In genomic region chr2:40488927-40489677, GRCh38 we compare ENCODE assay signal across 8 cellular contexts. TPM values are rescaled to one million over a fixed set of nuclear protein-coding genes. Genes with fewer than 3 reads are reported as not detected.
A peak's percentile ranks its signal among the peaks of the same experiment; 100 is the strongest.
DNase-seq lines count a peak whose midpoint lies in the region; ATAC-seq, FAIRE-seq and TF ChIP-seq lines count a peak whose summit lies in the region.

No MANE protein-coding gene starts in this region.

- no peaks in the 10 kb centered on the region for H3K36me3 Mint-ChIP-seq in activated B cell treated with CpG ODN at 0.5 μM for 24 hours (ENCODE audit: low read depth)

- no peaks in the 10 kb centered on the region for H3K27me3 Mint-ChIP-seq in activated B cell treated with CpG ODN at 0.5 μM for 24 hours

- H3K27ac Mint-ChIP-seq in activated B cell treated with CpG ODN at 0.5 μM for 24 hours: no peak overlapping the region

- peaks cover 10 to 17% of the 10 kb centered on the region in 2 donors for H3K4me1 ChIP-seq in kidney (ENCODE audit: control insufficient read depth in 1 of 2, insufficient read depth in 1 of 2, low read depth in 1 of 2, low read length in 2 of 2)
- peaks cover 0 to 14% (median 5%) of the 10 kb centered on the region in 4 donors for H3K4me1 ChIP-seq in tibial artery

- CTCF ChIA-PET in activated B cell treated with CpG ODN at 0.5 μM for 24 hours (lab: Charles Lee): interaction anchor here (0.6 kb wide), 1 partner anchor 567 kb away, joined by 3 read pairs; no protein-coding TSS in a partner anchor

- peak overlapping the region; percentile 3 to 29 for H3K9ac ChIP-seq in kidney (ENCODE audit: low read length in 2 of 2)

- H3K4me3 Mint-ChIP-seq in activated B cell treated with CpG ODN at 0.5 μM for 24 hours: peak overlapping the region; percentile 16

- H3K4me3 ChIP-seq in kidney (ENCODE audit: low read length in 2 of 2) (peak overlapping the region; percentile 57 to 92), tibial artery (peak overlapping the region; percentile 48 to 57)

- H3K36me3 ChIP-seq in kidney (ENCODE audit: control insufficient read depth in 1 of 2, insufficient read depth in 2 of 2, low read length in 2 of 2): no peaks in the 10 kb centered on the region
- H3K36me3 ChIP-seq in tibial artery: no peaks in the 10 kb centered on the region

- H3K9me3 ChIP-seq in kidney (ENCODE audit: control insufficient read depth in 1 of 2, low read length in 2 of 2) (no peaks in the 10 kb centered on the region), tibial artery (no peaks in the 10 kb centered on the region)

- H3K27ac ChIP-seq in kidney (ENCODE audit: low read depth in 2 of 2, low read length in 2 of 2) (peak overlapping the region in 1 of 2 donors; percentile 51), tibial artery (peak overlapping the region; percentile 66 to 76)

- peaks cover 7% of the 10 kb centered on the region for H3K4me1 Mint-ChIP-seq in activated B cell treated with CpG ODN at 0.5 μM for 24 hours

- no peak for ATAC-seq in activated B cell treated with CpG ODN at 0.5 μM for 24 hours (ENCODE audit: low read depth)

- intact Hi-C loops in activated B cell treated with CpG ODN at 0.5 μM for 24 hours (cut with micrococcal nuclease) (no loop called here), kidney (cut with DNase I) (no loop called here), tibial artery (cut with DNase I; ENCODE audit: low total_unique reads) (no loop called here)

- H3K9me3 Mint-ChIP-seq in activated B cell treated with CpG ODN at 0.5 μM for 24 hours: no peaks in the 10 kb centered on the region

- no peak for FAIRE-seq in kidney (lab: Jason Lieb, UNC)

- no peaks in the 10 kb centered on the region for H3K27me3 ChIP-seq in tibial artery

- TF ChIP-seq CTCF in activated B cell treated with CpG ODN at 0.5 μM for 24 hours (IDR thresholded peaks at IDR 0.05) (no peak), kidney (IDR thresholded peaks at IDR 0.05; ENCODE audit: borderline replicate concordance, extremely low read depth, insufficient read depth) (no peak), tibial artery (IDR thresholded peaks at IDR 0.05) (no peak)

- POLR2A ChIA-PET in activated B cell treated with CpG ODN at 0.5 μM for 24 hours (lab: Charles Lee): no interaction called here

- DNase-seq in activated CD4-positive, alpha-beta T cell treated with anti-CD3 and anti-CD28 coated beads for 48 hours: peak; percentile 2
- DNase-seq in activated CD4-positive, alpha-beta T cell treated with anti-CD3 and anti-CD28 coated beads for 4 hours: no peak
- DNase-seq in activated B cell treated with CpG ODN at 0.5 μM for 24 hours (no peak), kidney (no peak), tibial artery (no peak), mesenteric fat pad (ENCODE audit: low spot score) (no peak), germinal center (ENCODE audit: low spot score) (no peak), pons (ENCODE audit: low spot score) (no peak)

RNA-seq across cellular contexts. Expression of gene SLC8A1, which starts 37.2 kb away (rescaled TPM):
- 0.04 TPM in 1 of 2 replicates, not detected in the other for total RNA-seq in activated B cell treated with CpG ODN at 0.5 μM for 24 hours
- 33.9 TPM for total RNA-seq in kidney
- polyA plus RNA-seq in kidney (ENCODE audit: insufficient read depth, low read depth, low replicate concordance): 12.9 TPM
- 18.5 TPM for total RNA-seq in mesenteric fat pad

Comparison
In these comparisons a context has a peak if more than half of its experiments do, and no peak if none do; other contexts are left out.
1. RNA of gene SLC8A1, which starts 37.2 kb away (total RNA-seq): 33.9 TPM in kidney (single experiment) and 18.5 TPM in mesenteric fat pad (single experiment); 0.04 TPM in activated B cell treated with CpG ODN at 0.5 μM for 24 hours; every median in the first group is over 10 times any median in the second.